In the genomic region with DNA sequence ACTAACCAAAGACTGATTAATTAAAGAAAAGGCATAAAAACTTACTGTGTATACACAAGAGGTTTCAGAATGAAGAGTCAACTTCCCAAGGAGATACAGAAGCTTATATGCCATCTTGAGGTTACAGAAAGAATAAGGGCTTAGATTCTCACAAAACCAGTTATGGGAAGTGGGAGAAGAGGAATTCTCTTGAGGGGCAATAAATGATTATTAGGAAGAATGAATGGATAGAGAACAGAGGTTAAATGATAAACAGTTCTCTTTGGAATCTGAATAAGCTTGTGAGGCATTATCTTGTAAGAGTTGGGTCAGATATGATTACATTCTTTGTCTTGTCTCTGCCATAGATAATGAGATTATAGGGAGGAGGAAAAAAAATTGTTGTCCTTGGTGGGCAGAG, we compare ENCODE assay signal across 33 cellular contexts.
"Had no signal": no experiment of that assay in that cellular context is flagged by ENCODE, and none has a peak within 500 bp of the region (broad histone marks: within the 10 kb centered on the region; RNA-seq: fewer than 3 reads in every experiment).

No MANE protein-coding gene starts in this region.

- H3K27ac Mint-ChIP-seq: activated B cell treated with CpG ODN at 0.5 μM for 24 hours; activated CD4-positive, alpha-beta memory T cell treated with anti-CD3 and anti-CD28 coated beads for 36 hours; activated CD4-positive, alpha-beta T cell treated with anti-CD3 and anti-CD28 coated beads, Interleukin-2, amount 10 ng/mL, durations not matched to agents 24 days and 14 days; activated CD8-positive, alpha-beta T cell treated with anti-CD3 and anti-CD28 coated beads for 36 hours; activated naive CD4-positive, alpha-beta T cell treated with anti-CD3 and anti-CD28 coated beads, Interleukin-2, amount 10 ng/mL, durations not matched to agents 7 days and 5 days; activated naive CD4-positive, alpha-beta T cell treated with anti-CD3 and anti-CD28 coated beads, Interleukin-2, amount 50 U/mL, for 24 hours; activated naive CD8-positive, alpha-beta T cell; activated naive CD8-positive, alpha-beta T cell treated with anti-CD3 and anti-CD28 coated beads, Interleukin-2, amount 10 ng/mL, durations not matched to agents 7 days and 5 days; activated naive CD8-positive, alpha-beta T cell treated with anti-CD3 and anti-CD28 coated beads, Interleukin-2, amount 50 U/mL, for 24 hours; activated T-cell treated with anti-CD3 and anti-CD28 coated beads, Interleukin-2, amount 50 U/mL, for 24 hours; activated T-helper 2 cell treated with anti-CD3 and anti-CD28 coated beads, Interferon-gamma antibody, Interleukin-2, Interleukin-4, amounts not matched to agents 10 μg/mL and 5 μg/mL and 100 μg/mL, durations not matched to agents 14 hours and 24 hours and 36 hours; brain; T-helper 1 cell treated with Interleukin-12 subunit alpha and Interleukin-12 subunit beta and Interleukin-4 antibody, amounts not matched to agents 30 μg/mL and 1 μg/mL, for 36 hours; T-helper 2 cell treated with Interferon-gamma antibody and Interleukin-4, amounts not matched to agents 5 μg/mL and 100 μg/mL, for 36 hours had no signal

- DNase-seq: activated B cell treated with CpG ODN at 0.5 μM for 24 hours; activated CD4-positive, alpha-beta memory T cell treated with anti-CD3 and anti-CD28 coated beads for 36 hours; activated CD4-positive, alpha-beta T cell treated with anti-CD3 and anti-CD28 coated beads for 4 hours; activated CD4-positive, alpha-beta T cell treated with anti-CD3 and anti-CD28 coated beads, Interleukin-2, amount 10 ng/mL, durations not matched to agents 24 days and 14 days; activated CD4-positive, alpha-beta T cell treated with anti-CD3 and anti-CD28 coated beads, Interleukin-2, amount 50 U/mL, for 1 hour; activated CD4-positive, alpha-beta T cell treated with anti-CD3 and anti-CD28 coated beads, Interleukin-2, amount 50 U/mL, for 4 hours; activated CD4-positive, CD25-positive, alpha-beta regulatory T cell treated with anti-CD3 and anti-CD28 coated beads, Interleukin-2, amount 50 U/mL, for 72 hours; activated CD8-positive, alpha-beta memory T cell treated with anti-CD3 and anti-CD28 coated beads, Interleukin-2, amount 50 U/mL, for 4 hours; activated CD8-positive, alpha-beta T cell treated with anti-CD3 and anti-CD28 coated beads for 36 hours; activated effector memory CD4-positive, alpha-beta T cell treated with Interleukin-2 at 50 U/mL for 16 hours; activated gamma-delta T cell; activated naive CD4-positive, alpha-beta T cell treated with anti-CD3 and anti-CD28 coated beads, Interleukin-2, amount 10 ng/mL, durations not matched to agents 7 days and 5 days; activated naive CD4-positive, alpha-beta T cell treated with Interleukin-2 at 50 U/mL for 16 hours; activated naive CD8-positive, alpha-beta T cell treated with anti-CD3 and anti-CD28 coated beads, Interleukin-2, amount 10 ng/mL, durations not matched to agents 7 days and 5 days; activated naive CD8-positive, alpha-beta T cell treated with anti-CD3 and anti-CD28 coated beads, Interleukin-2, amount 50 U/mL, for 24 hours; activated T-cell treated with anti-CD3 and anti-CD28 coated beads, Interleukin-2, amount 50 U/mL, for 24 hours; activated T-cell treated with anti-CD3 and anti-CD28 coated beads, Interleukin-2, amount 50 U/mL, for 48 hours; amygdala; anterior cingulate cortex; cerebellar nuclear complex; T-helper 1 cell; T-helper 2 cell; T-helper 9 cell had no signal

- H3K9me3 Mint-ChIP-seq: activated B cell treated with CpG ODN at 0.5 μM for 24 hours; activated CD4-positive, alpha-beta memory T cell treated with anti-CD3 and anti-CD28 coated beads for 36 hours; activated CD4-positive, alpha-beta T cell treated with anti-CD3 and anti-CD28 coated beads, Interleukin-2, amount 10 ng/mL, durations not matched to agents 24 days and 14 days; activated CD8-positive, alpha-beta T cell treated with anti-CD3 and anti-CD28 coated beads for 36 hours; activated naive CD4-positive, alpha-beta T cell treated with anti-CD3 and anti-CD28 coated beads, Interleukin-2, amount 10 ng/mL, durations not matched to agents 7 days and 5 days; activated naive CD4-positive, alpha-beta T cell treated with anti-CD3 and anti-CD28 coated beads, Interleukin-2, amount 50 U/mL, for 24 hours; activated naive CD8-positive, alpha-beta T cell treated with anti-CD3 and anti-CD28 coated beads, Interleukin-2, amount 10 ng/mL, durations not matched to agents 7 days and 5 days; activated naive CD8-positive, alpha-beta T cell treated with anti-CD3 and anti-CD28 coated beads, Interleukin-2, amount 50 U/mL, for 24 hours; activated T-cell treated with anti-CD3 and anti-CD28 coated beads, Interleukin-2, amount 50 U/mL, for 24 hours; activated T-helper 2 cell treated with anti-CD3 and anti-CD28 coated beads, Interferon-gamma antibody, Interleukin-2, Interleukin-4, amounts not matched to agents 10 μg/mL and 5 μg/mL and 100 μg/mL, durations not matched to agents 14 hours and 24 hours and 36 hours; T-helper 1 cell treated with Interleukin-12 subunit alpha and Interleukin-12 subunit beta and Interleukin-4 antibody, amounts not matched to agents 30 μg/mL and 1 μg/mL, for 36 hours; T-helper 2 cell treated with Interferon-gamma antibody and Interleukin-4, amounts not matched to agents 5 μg/mL and 100 μg/mL, for 36 hours had no signal

- H3K36me3 Mint-ChIP-seq: activated CD4-positive, alpha-beta memory T cell treated with anti-CD3 and anti-CD28 coated beads for 36 hours; activated naive CD4-positive, alpha-beta T cell treated with anti-CD3 and anti-CD28 coated beads, Interleukin-2, amount 10 ng/mL, durations not matched to agents 7 days and 5 days; activated naive CD4-positive, alpha-beta T cell treated with anti-CD3 and anti-CD28 coated beads, Interleukin-2, amount 50 U/mL, for 24 hours; activated naive CD8-positive, alpha-beta T cell; activated naive CD8-positive, alpha-beta T cell treated with anti-CD3 and anti-CD28 coated beads, Interleukin-2, amount 10 ng/mL, durations not matched to agents 7 days and 5 days; brain had no signal

- H3K4me3 ChIP-seq: ascending aorta, cardiac muscle cell had no signal

- H3K27me3 ChIP-seq: ascending aorta, cardiac muscle cell had no signal

- H3K4me3 Mint-ChIP-seq: activated B cell treated with CpG ODN at 0.5 μM for 24 hours; activated CD4-positive, alpha-beta memory T cell treated with anti-CD3 and anti-CD28 coated beads for 36 hours; activated CD4-positive, alpha-beta T cell treated with anti-CD3 and anti-CD28 coated beads, Interleukin-2, amount 10 ng/mL, durations not matched to agents 24 days and 14 days; activated CD8-positive, alpha-beta T cell treated with anti-CD3 and anti-CD28 coated beads for 36 hours; activated naive CD4-positive, alpha-beta T cell treated with anti-CD3 and anti-CD28 coated beads, Interleukin-2, amount 10 ng/mL, durations not matched to agents 7 days and 5 days; activated naive CD4-positive, alpha-beta T cell treated with anti-CD3 and anti-CD28 coated beads, Interleukin-2, amount 50 U/mL, for 24 hours; activated naive CD8-positive, alpha-beta T cell; activated naive CD8-positive, alpha-beta T cell treated with anti-CD3 and anti-CD28 coated beads, Interleukin-2, amount 10 ng/mL, durations not matched to agents 7 days and 5 days; activated naive CD8-positive, alpha-beta T cell treated with anti-CD3 and anti-CD28 coated beads, Interleukin-2, amount 50 U/mL, for 24 hours; activated T-cell treated with anti-CD3 and anti-CD28 coated beads, Interleukin-2, amount 50 U/mL, for 24 hours; brain; central memory CD8-positive, alpha-beta T cell; T-helper 1 cell treated with Interleukin-12 subunit alpha and Interleukin-12 subunit beta and Interleukin-4 antibody, amounts not matched to agents 30 μg/mL and 1 μg/mL, for 36 hours; T-helper 2 cell treated with Interferon-gamma antibody and Interleukin-4, amounts not matched to agents 5 μg/mL and 100 μg/mL, for 36 hours had no signal

- H3K4me1 Mint-ChIP-seq: activated B cell treated with CpG ODN at 0.5 μM for 24 hours; activated CD4-positive, alpha-beta T cell treated with anti-CD3 and anti-CD28 coated beads, Interleukin-2, amount 10 ng/mL, durations not matched to agents 24 days and 14 days; activated naive CD4-positive, alpha-beta T cell treated with anti-CD3 and anti-CD28 coated beads, Interleukin-2, amount 10 ng/mL, durations not matched to agents 7 days and 5 days; activated naive CD4-positive, alpha-beta T cell treated with anti-CD3 and anti-CD28 coated beads, Interleukin-2, amount 50 U/mL, for 24 hours; activated naive CD8-positive, alpha-beta T cell treated with anti-CD3 and anti-CD28 coated beads, Interleukin-2, amount 10 ng/mL, durations not matched to agents 7 days and 5 days; activated naive CD8-positive, alpha-beta T cell treated with anti-CD3 and anti-CD28 coated beads, Interleukin-2, amount 50 U/mL, for 24 hours; brain; central memory CD8-positive, alpha-beta T cell had no signal

- H3K27me3 Mint-ChIP-seq: activated B cell treated with CpG ODN at 0.5 μM for 24 hours; activated CD4-positive, alpha-beta memory T cell treated with anti-CD3 and anti-CD28 coated beads for 36 hours; activated CD4-positive, alpha-beta T cell treated with anti-CD3 and anti-CD28 coated beads, Interleukin-2, amount 10 ng/mL, durations not matched to agents 24 days and 14 days; activated CD8-positive, alpha-beta T cell treated with anti-CD3 and anti-CD28 coated beads for 36 hours; activated naive CD4-positive, alpha-beta T cell treated with anti-CD3 and anti-CD28 coated beads, Interleukin-2, amount 10 ng/mL, durations not matched to agents 7 days and 5 days; activated naive CD4-positive, alpha-beta T cell treated with anti-CD3 and anti-CD28 coated beads, Interleukin-2, amount 50 U/mL, for 24 hours; activated naive CD8-positive, alpha-beta T cell; activated naive CD8-positive, alpha-beta T cell treated with anti-CD3 and anti-CD28 coated beads, Interleukin-2, amount 10 ng/mL, durations not matched to agents 7 days and 5 days; activated naive CD8-positive, alpha-beta T cell treated with anti-CD3 and anti-CD28 coated beads, Interleukin-2, amount 50 U/mL, for 24 hours; activated T-cell treated with anti-CD3 and anti-CD28 coated beads, Interleukin-2, amount 50 U/mL, for 24 hours; brain; central memory CD8-positive, alpha-beta T cell had no signal

- H3K4me1 ChIP-seq: ascending aorta had no signal

- H3K27ac ChIP-seq: ascending aorta, cardiac muscle cell, VCaP had no signal

- ATAC-seq: activated CD8-positive, alpha-beta T cell treated with anti-CD3 and anti-CD28 coated beads for 36 hours; activated naive CD8-positive, alpha-beta T cell treated with anti-CD3 and anti-CD28 coated beads, Interleukin-2, amount 50 U/mL, for 24 hours had no signal

- H3K36me3 ChIP-seq: ascending aorta, cardiac muscle cell had no signal
